In the genomic region with DNA sequence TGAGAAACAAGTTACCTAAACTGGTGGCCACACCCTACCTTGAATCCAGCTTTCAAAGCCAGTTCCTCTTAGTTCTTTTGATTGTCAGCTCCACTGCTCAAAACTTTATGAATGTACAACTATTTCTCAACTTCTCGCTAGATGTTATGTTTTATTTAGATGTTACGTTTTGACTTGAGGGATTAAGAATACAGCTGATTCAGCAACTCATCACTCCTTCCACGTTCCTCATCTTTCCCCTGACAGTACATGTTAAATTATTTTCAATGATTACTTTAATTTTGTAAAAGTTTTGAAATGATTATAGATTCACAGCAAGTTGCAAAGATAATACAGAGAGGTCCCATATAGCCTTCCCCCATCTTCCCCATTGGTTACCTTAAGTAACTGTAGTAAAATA, we compare ENCODE assay signal across 11 cellular contexts.
"Had no signal": no experiment of that assay in that cellular context is flagged by ENCODE, and none has a peak within 500 bp of the region (broad histone marks: within the 10 kb centered on the region; RNA-seq: fewer than 3 reads in every experiment).

No MANE protein-coding gene starts in this region.

- H3K4me2 ChIP-seq: GM23338 had no signal

- H2AFZ ChIP-seq: GM23248, GM23338 had no signal

- H3K36me3 ChIP-seq: HAP-1 had no signal

- H3K9me3 ChIP-seq: HAP-1 had no signal

- H3K9ac ChIP-seq: GM23248 had no signal

- H3K27ac ChIP-seq: GM23248 had no signal

- DNase-seq: GM23248, GOT3, H7, H9, HCEC 1CT, HFFc6 had no signal

- FAIRE-seq: H1, H54 had no signal

- ATAC-seq: GM23338, HCT116 had no signal

- H3K4me1 ChIP-seq: HAP-1 had no signal

- H3K4me3 ChIP-seq: GM23248, GM23338, HAP-1 had no signal
